In genomic region chr2:165562235-165562634, GRCh38 we compare ENCODE assay signal across 13 cellular contexts.
"Had no signal": no experiment of that assay in that cellular context is flagged by ENCODE, and none has a peak within 500 bp of the region (broad histone marks: within the 10 kb centered on the region; RNA-seq: fewer than 3 reads in every experiment).

No MANE protein-coding gene starts in this region.

- H3K4me1 ChIP-seq: colonic mucosa, esophagus squamous epithelium, upper lobe of left lung had no signal

- H3K27me3 ChIP-seq: colonic mucosa, dorsolateral prefrontal cortex, esophagus squamous epithelium, spleen, upper lobe of left lung had no signal

- H3K9me3 ChIP-seq: colonic mucosa, esophagus squamous epithelium, spleen, thoracic aorta, upper lobe of left lung had no signal

- H3K36me3 ChIP-seq: colonic mucosa, esophagus squamous epithelium, spleen, thoracic aorta, upper lobe of left lung had no signal

- H3K27ac ChIP-seq: colonic mucosa, spleen, thoracic aorta, upper lobe of left lung had no signal

- DNase-seq: activated gamma-delta T cell treated with Interleukin-2 at 50 U/mL for 16 hours; activated T-cell treated with anti-CD3 and anti-CD28 coated beads, Interleukin-2, amount 50 U/mL, for 1 hour; colonic mucosa; dorsolateral prefrontal cortex; esophagus squamous epithelium; midbrain; posterior cingulate gyrus; spleen; stimulated activated CD4-positive, alpha-beta T cell treated with anti-CD3 and anti-CD28 coated beads, Interleukin-4, amount 100 ng/mL, for 1 hour; stimulated activated naive CD4-positive, alpha-beta T cell; T-helper 9 cell; upper lobe of left lung had no signal

- H3K4me3 ChIP-seq: colonic mucosa, dorsolateral prefrontal cortex, esophagus squamous epithelium, spleen, thoracic aorta, upper lobe of left lung had no signal
